In the genomic region with DNA sequence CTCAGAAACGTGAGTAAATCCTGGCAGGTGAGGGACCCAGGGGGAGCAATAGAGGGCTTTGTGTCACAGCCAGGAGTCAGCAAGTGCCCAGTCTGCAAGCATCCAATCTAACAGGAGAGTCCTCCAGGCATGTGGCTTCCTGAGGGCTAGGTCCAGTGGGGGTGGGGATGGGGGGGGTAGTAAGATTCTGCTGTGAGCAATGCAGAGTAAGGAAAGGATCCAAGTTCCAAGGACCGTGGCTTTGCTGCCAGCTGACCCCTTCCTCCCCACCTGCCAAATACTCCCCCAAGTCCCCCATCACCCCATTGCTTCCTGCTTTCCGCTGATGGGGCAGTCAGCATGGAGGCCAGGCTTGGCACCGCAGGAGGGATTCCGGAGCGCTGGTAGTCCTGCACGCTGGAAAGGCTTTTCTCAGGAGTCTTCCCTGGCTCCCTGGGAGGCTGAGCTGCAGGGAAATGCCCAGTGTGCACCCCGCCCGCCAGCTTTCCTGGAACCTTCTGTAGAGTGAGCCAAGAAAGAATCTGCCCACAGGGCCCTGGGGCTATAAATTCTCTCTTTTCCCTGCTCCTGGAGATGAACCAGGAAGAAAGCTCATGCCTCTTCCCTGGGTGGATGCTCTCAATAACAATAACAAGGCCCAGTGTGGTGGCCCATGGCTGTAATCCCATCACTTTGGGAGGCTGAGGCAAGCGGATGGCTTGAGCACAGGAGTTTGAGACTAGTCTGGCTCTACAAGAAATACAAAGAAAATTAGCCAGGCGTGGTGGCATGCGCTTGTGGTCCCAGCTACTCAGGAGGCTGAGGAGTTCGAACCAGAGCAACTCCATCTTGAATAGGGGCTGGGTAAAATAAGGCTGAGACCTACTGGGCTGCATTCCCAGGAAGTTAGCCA, we compare ENCODE assay signal across 1 cellular context.
TF ChIP-seq lines count a peak whose summit lies in the region.

No MANE protein-coding gene starts in this region.

TF ChIP-seq in K562, 482 proteins besides CTCF, POLR2A, EP300 and RAD21 (continued from another document and continues in another):
- TF ChIP-seq BRCA1 (IDR thresholded peaks at IDR 0.05) (no peak), BRCA1 (CRISPR knock-in tag; IDR thresholded peaks at IDR 0.05) (no peak), ZNF707 (CRISPR knock-in tag; conservative IDR thresholded peaks at IDR 0.05) (no peak), HNRNPUL1 (IDR thresholded peaks at IDR 0.05; ENCODE audit: low read length) (no peak), E2F3 (CRISPR knock-in tag; IDR thresholded peaks at IDR 0.05) (peak; percentile 66), ZBTB8A (IDR thresholded peaks at IDR 0.05; ENCODE audit: partially characterized antibody) (no peak), NFE2 (IDR thresholded peaks at IDR 0.05; ENCODE audit: low read depth) (no peak), MED1 (CRISPR knock-in tag; IDR thresholded peaks at IDR 0.05; ENCODE audit: borderline replicate concordance) (no peak), KDM4B (IDR thresholded peaks at IDR 0.05; ENCODE audit: borderline replicate concordance in 2 of 2, low read depth in 1 of 2) (no peak), MYBL2 (IDR thresholded peaks at IDR 0.05; ENCODE audit: low read depth) (no peak), MYBL2 (CRISPR knock-in tag; IDR thresholded peaks at IDR 0.05; ENCODE audit: borderline replicate concordance) (no peak), SRSF9 (IDR thresholded peaks at IDR 0.05; ENCODE audit: borderline replicate concordance, low read depth, low read length) (no peak), PHTF2 (CRISPR knock-in tag; IDR thresholded peaks at IDR 0.05) (no peak), NFATC3 (IDR thresholded peaks at IDR 0.05) (no peak), ZNF57 (CRISPR knock-in tag; IDR thresholded peaks at IDR 0.05) (no peak), ZNF316 (IDR thresholded peaks at IDR 0.05) (no peak), POLR2AphosphoS2 (IDR thresholded peaks at IDR 0.05; ENCODE audit: low read length) (no peak), MCM3 (IDR thresholded peaks at IDR 0.05) (no peak), DIDO1 (tag; IDR thresholded peaks at IDR 0.05; ENCODE audit: low read depth) (peak; percentile 51; the same call in 1 of the 2 replicates), ETS2 (tag; IDR thresholded peaks at IDR 0.05; ENCODE audit: borderline replicate concordance, poor library complexity, severe bottlenecking) (peak; percentile 49)
- TF ChIP-seq, protein P1, sequence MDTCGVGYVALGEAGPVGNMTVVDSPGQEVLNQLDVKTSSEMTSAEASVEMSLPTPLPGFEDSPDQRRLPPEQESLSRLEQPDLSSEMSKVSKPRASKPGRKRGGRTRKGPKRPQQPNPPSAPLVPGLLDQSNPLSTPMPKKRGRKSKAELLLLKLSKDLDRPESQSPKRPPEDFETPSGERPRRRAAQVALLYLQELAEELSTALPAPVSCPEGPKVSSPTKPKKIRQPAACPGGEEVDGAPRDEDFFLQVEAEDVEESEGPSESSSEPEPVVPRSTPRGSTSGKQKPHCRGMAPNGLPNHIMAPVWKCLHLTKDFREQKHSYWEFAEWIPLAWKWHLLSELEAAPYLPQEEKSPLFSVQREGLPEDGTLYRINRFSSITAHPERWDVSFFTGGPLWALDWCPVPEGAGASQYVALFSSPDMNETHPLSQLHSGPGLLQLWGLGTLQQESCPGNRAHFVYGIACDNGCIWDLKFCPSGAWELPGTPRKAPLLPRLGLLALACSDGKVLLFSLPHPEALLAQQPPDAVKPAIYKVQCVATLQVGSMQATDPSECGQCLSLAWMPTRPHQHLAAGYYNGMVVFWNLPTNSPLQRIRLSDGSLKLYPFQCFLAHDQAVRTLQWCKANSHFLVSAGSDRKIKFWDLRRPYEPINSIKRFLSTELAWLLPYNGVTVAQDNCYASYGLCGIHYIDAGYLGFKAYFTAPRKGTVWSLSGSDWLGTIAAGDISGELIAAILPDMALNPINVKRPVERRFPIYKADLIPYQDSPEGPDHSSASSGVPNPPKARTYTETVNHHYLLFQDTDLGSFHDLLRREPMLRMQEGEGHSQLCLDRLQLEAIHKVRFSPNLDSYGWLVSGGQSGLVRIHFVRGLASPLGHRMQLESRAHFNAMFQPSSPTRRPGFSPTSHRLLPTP (IDR thresholded peaks at IDR 0.05; ENCODE audit: borderline replicate concordance, extremely low read depth, insufficient read length) = no peak
- TF ChIP-seq, protein P2, sequence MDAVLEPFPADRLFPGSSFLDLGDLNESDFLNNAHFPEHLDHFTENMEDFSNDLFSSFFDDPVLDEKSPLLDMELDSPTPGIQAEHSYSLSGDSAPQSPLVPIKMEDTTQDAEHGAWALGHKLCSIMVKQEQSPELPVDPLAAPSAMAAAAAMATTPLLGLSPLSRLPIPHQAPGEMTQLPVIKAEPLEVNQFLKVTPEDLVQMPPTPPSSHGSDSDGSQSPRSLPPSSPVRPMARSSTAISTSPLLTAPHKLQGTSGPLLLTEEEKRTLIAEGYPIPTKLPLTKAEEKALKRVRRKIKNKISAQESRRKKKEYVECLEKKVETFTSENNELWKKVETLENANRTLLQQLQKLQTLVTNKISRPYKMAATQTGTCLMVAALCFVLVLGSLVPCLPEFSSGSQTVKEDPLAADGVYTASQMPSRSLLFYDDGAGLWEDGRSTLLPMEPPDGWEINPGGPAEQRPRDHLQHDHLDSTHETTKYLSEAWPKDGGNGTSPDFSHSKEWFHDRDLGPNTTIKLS (IDR thresholded peaks at IDR 0.05; ENCODE audit: borderline replicate concordance, low read depth) = no peak
- TF ChIP-seq, protein P3, sequence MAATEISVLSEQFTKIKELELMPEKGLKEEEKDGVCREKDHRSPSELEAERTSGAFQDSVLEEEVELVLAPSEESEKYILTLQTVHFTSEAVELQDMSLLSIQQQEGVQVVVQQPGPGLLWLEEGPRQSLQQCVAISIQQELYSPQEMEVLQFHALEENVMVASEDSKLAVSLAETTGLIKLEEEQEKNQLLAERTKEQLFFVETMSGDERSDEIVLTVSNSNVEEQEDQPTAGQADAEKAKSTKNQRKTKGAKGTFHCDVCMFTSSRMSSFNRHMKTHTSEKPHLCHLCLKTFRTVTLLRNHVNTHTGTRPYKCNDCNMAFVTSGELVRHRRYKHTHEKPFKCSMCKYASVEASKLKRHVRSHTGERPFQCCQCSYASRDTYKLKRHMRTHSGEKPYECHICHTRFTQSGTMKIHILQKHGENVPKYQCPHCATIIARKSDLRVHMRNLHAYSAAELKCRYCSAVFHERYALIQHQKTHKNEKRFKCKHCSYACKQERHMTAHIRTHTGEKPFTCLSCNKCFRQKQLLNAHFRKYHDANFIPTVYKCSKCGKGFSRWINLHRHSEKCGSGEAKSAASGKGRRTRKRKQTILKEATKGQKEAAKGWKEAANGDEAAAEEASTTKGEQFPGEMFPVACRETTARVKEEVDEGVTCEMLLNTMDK (IDR thresholded peaks at IDR 0.05; ENCODE audit: borderline replicate concordance, insufficient read depth, low read depth, low read length, poor library complexity, severe bottlenecking) = no peak
- TF ChIP-seq, protein P4, sequence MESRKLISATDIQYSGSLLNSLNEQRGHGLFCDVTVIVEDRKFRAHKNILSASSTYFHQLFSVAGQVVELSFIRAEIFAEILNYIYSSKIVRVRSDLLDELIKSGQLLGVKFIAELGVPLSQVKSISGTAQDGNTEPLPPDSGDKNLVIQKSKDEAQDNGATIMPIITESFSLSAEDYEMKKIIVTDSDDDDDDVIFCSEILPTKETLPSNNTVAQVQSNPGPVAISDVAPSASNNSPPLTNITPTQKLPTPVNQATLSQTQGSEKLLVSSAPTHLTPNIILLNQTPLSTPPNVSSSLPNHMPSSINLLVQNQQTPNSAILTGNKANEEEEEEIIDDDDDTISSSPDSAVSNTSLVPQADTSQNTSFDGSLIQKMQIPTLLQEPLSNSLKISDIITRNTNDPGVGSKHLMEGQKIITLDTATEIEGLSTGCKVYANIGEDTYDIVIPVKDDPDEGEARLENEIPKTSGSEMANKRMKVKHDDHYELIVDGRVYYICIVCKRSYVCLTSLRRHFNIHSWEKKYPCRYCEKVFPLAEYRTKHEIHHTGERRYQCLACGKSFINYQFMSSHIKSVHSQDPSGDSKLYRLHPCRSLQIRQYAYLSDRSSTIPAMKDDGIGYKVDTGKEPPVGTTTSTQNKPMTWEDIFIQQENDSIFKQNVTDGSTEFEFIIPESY (CRISPR knock-in tag; IDR thresholded peaks at IDR 0.05) = no peak
- TF ChIP-seq, protein P5, sequence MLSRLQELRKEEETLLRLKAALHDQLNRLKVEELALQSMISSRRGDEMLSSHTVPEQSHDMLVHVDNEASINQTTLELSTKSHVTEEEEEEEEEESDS (CRISPR knock-in tag; IDR thresholded peaks at IDR 0.05) = no peak
- TF ChIP-seq, protein P6, sequence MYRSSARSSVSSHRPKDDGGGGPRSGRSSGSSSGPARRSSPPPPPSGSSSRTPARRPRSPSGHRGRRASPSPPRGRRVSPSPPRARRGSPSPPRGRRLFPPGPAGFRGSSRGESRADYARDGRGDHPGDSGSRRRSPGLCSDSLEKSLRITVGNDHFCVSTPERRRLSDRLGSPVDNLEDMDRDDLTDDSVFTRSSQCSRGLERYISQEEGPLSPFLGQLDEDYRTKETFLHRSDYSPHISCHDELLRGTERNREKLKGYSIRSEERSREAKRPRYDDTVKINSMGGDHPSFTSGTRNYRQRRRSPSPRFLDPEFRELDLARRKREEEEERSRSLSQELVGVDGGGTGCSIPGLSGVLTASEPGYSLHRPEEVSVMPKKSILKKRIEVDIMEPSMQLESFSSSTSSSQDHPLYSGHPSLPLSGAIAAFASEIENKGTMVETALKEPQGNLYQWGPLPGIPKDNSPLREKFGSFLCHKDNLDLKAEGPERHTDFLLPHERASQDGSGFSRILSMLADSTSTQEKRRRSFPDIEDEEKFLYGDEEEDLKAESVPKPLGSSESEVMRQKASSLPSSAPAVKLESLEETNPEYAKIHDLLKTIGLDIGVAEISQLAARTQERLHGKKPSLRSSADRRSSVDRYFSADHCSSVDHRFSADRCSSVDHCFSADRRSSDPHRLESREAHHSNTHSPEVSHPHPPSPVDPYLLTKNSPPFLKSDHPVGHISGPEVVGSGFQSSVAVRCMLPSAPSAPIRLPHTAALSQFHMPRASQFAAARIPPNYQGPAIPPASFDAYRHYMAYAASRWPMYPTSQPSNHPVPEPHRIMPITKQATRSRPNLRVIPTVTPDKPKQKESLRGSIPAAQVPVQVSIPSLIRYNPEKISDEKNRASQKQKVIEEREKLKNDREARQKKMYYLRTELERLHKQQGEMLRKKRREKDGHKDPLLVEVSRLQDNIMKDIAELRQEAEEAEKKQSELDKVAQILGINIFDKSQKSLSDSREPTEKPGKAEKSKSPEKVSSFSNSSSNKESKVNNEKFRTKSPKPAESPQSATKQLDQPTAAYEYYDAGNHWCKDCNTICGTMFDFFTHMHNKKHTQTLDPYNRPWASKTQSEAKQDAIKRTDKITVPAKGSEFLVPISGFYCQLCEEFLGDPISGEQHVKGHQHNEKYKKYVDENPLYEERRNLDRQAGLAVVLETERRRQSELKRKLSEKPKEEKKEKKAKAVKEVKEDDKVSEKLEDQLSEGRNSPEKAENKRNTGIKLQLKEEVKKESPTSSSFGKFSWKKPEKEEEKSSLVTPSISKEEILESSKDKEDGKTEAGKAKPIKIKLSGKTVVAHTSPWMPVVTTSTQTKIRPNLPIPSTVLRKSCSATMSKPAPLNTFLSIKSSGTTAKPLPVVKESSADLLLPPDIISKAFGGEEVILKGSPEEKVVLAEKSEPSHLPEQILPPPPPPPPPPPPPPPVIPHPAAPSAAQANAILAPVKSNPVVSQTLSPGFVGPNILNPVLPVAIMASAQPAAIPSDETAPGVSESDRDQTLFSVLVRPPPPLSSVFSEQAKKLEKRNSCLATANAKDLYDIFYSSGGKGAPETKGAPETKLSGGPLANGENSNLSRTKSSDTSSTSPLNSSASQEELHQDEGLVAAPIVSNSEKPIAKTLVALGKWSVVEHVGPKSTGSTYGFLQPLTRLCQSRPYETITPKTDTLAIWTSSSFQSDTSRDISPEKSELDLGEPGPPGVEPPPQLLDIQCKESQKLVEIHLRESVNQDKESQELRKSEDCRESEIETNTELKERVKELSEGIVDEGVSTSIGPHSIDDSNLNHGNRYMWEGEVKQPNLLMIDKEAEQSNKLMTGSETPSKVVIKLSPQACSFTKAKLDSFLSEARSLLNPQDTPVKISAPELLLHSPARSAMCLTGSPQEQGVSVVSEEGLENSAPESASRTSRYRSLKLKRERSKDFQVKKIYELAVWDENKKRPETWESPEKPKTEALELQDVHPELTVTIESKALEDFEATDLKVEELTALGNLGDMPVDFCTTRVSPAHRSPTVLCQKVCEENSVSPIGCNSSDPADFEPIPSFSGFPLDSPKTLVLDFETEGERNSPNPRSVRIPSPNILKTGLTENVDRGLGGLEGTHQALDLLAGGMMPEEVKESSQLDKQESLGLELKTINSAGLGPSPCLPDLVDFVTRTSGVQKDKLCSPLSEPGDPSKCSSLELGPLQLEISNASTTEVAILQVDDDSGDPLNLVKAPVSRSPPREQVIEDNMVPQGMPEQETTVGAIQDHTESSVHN (IDR thresholded peaks at IDR 0.05; ENCODE audit: borderline replicate concordance in 1 of 2, low read depth in 1 of 2) = no peak
- TF ChIP-seq, protein P7, sequence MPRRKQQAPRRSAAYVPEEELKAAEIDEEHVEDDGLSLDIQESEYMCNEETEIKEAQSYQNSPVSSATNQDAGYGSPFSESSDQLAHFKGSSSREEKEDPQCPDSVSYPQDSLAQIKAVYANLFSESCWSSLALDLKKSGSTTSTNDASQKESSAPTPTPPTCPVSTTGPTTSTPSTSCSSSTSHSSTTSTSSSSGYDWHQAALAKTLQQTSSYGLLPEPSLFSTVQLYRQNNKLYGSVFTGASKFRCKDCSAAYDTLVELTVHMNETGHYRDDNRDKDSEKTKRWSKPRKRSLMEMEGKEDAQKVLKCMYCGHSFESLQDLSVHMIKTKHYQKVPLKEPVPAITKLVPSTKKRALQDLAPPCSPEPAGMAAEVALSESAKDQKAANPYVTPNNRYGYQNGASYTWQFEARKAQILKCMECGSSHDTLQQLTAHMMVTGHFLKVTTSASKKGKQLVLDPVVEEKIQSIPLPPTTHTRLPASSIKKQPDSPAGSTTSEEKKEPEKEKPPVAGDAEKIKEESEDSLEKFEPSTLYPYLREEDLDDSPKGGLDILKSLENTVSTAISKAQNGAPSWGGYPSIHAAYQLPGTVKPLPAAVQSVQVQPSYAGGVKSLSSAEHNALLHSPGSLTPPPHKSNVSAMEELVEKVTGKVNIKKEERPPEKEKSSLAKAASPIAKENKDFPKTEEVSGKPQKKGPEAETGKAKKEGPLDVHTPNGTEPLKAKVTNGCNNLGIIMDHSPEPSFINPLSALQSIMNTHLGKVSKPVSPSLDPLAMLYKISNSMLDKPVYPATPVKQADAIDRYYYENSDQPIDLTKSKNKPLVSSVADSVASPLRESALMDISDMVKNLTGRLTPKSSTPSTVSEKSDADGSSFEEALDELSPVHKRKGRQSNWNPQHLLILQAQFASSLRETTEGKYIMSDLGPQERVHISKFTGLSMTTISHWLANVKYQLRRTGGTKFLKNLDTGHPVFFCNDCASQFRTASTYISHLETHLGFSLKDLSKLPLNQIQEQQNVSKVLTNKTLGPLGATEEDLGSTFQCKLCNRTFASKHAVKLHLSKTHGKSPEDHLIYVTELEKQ (CRISPR knock-in tag; IDR thresholded peaks at IDR 0.05) = peak; percentile 91
- TF ChIP-seq, protein P8, sequence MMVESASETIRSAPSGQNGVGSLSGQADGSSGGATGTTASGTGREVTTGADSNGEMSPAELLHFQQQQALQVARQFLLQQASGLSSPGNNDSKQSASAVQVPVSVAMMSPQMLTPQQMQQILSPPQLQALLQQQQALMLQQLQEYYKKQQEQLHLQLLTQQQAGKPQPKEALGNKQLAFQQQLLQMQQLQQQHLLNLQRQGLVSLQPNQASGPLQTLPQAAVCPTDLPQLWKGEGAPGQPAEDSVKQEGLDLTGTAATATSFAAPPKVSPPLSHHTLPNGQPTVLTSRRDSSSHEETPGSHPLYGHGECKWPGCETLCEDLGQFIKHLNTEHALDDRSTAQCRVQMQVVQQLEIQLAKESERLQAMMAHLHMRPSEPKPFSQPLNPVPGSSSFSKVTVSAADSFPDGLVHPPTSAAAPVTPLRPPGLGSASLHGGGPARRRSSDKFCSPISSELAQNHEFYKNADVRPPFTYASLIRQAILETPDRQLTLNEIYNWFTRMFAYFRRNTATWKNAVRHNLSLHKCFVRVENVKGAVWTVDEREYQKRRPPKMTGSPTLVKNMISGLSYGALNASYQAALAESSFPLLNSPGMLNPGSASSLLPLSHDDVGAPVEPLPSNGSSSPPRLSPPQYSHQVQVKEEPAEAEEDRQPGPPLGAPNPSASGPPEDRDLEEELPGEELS (CRISPR knock-in tag; IDR thresholded peaks at IDR 0.05; ENCODE audit: borderline replicate concordance) = no peak
